In the genomic region with DNA sequence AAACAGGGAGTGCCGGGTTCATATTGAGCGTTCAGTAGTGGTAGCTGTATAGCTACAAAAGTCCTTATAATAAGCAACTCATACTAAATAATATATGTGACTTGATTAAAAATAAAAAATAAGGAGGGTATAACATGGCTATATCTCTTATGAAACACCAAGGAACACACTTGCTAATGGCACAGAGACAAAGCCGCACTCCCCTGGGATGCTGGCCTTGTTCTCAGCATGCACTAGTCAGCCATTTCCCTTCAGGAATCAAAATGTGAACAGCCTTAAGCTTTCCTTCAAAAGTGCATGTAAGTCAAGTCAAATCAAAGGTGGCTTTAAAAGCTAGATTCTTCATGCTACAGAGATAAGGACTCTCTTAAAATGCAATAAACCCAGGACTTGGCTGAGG, we compare ENCODE assay signal across 24 cellular contexts. TPM values are rescaled to one million over a fixed set of nuclear protein-coding genes. Genes with fewer than 3 reads are reported as not detected.
"Had no signal": no experiment of that assay in that cellular context is flagged by ENCODE, and none has a peak within 500 bp of the region (broad histone marks: within the 10 kb centered on the region; RNA-seq: fewer than 3 reads in every experiment).

No MANE protein-coding gene starts in this region.

- DNase-seq: activated CD4-positive, alpha-beta memory T cell treated with anti-CD3 and anti-CD28 coated beads, Interleukin-2, amount 10 ng/mL, durations not matched to agents 7 days and 5 days; activated CD4-positive, alpha-beta T cell treated with anti-CD3 and anti-CD28 coated beads, Interleukin-2, amount 10 ng/mL, durations not matched to agents 24 days and 14 days; activated gamma-delta T cell treated with Interleukin-2 at 50 U/mL for 16 hours; activated naive CD8-positive, alpha-beta T cell treated with anti-CD3 and anti-CD28 coated beads, Interleukin-2, amount 50 U/mL, for 24 hours; activated T-cell treated with anti-CD3 and anti-CD28 coated beads, Interleukin-2, amount 50 U/mL, for 4 hours; dorsolateral prefrontal cortex; effector memory CD4-positive, alpha-beta T cell; islet precursor cell; naive B cell; nephron progenitor cell; ovary; stimulated activated CD4-positive, alpha-beta T cell treated with anti-CD3 and anti-CD28 coated beads, Interleukin-2, amount 100 ng/mL, for 48 hours; T-helper 9 cell had no signal

- H3K27ac ChIP-seq: ovary, prostate gland, vagina, VCaP had no signal

- H3K9me3 ChIP-seq: ovary, prostate gland, vagina had no signal

- ATAC-seq: activated naive CD8-positive, alpha-beta T cell treated with anti-CD3 and anti-CD28 coated beads, Interleukin-2, amount 50 U/mL, for 24 hours; activated T-cell treated with anti-CD3 and anti-CD28 coated beads, Interleukin-2, amount 50 U/mL, for 4 hours; activated T-helper 17 cell treated with anti-CD3 and anti-CD28 coated beads, Interleukin-2, amount 50 U/mL, for 72 hours had no signal

- H3K27me3 ChIP-seq: breast epithelium, dorsolateral prefrontal cortex, hepatocyte, ovary, vagina had no signal

- FAIRE-seq: colon, TTC549 had no signal

- H3K36me3 ChIP-seq: breast epithelium, ovary, prostate gland, vagina had no signal

- H3K4me3 ChIP-seq: breast epithelium, dorsolateral prefrontal cortex, hepatocyte, ovary, prostate gland, SK-N-MC, vagina had no signal

- H3K4me1 ChIP-seq: breast epithelium, prostate gland, vagina had no signal

RNA-seq across cellular contexts. Expression of gene HMGCLL1, which starts 9.4 kb away (rescaled TPM):
- total RNA-seq: activated CD4-positive, alpha-beta memory T cell treated with anti-CD3 and anti-CD28 coated beads, Interleukin-2, amount 10 ng/mL, durations not matched to agents 7 days and 5 days; activated CD4-positive, alpha-beta T cell treated with anti-CD3 and anti-CD28 coated beads, Interleukin-2, amount 10 ng/mL, durations not matched to agents 24 days and 14 days; activated T-cell treated with anti-CD3 and anti-CD28 coated beads, Interleukin-2, amount 50 U/mL, for 4 hours; activated T-helper 17 cell treated with anti-CD3 and anti-CD28 coated beads, Interleukin-2, amount 50 U/mL, for 72 hours; glomerular endothelial cell; T-helper 1 cell treated with Interleukin-12 subunit alpha and Interleukin-12 subunit beta and Interleukin-4 antibody, amounts not matched to agents 30 ng/mL and 1 ng/mL, for 36 hours had no signal
